In the genomic region with DNA sequence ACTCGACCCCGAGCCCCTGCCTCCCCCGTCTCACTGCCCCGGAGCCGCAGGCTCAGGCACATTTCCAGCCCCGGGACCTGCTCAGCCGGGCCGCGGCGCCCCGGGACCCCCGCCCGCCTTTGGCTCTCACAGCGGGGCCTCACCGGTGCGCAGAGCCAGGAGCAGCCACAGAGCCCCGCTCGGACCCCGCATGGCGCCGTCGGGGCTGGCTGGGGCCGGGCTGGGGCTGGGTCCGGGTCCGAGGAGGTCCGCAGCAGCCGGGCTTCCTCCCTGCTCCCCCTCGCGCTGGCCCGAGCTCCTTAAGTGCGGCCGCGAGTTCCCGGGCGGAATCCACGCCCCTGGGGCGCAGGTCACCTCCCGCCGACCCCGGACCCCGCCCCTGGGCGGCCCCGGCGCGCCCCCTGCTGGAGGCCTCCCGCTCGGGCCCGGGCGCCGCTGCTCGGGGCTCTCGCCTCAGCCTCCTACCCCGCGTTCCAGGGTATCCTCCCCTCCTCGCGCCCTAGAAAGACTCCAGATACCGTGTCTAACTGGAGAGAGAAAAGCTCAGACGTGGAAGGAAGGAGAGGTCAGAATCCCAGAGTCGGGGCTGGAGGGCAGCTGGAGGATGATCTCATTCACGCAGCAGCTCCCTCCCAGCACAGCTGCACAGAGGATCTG, we compare ENCODE assay signal across 8 cellular contexts. TPM values are rescaled to one million over a fixed set of nuclear protein-coding genes. Genes with fewer than 3 reads are reported as not detected.
A peak's percentile ranks its signal among the peaks of the same experiment; 100 is the strongest.
DNase-seq lines count a peak whose midpoint lies in the region; ATAC-seq and TF ChIP-seq lines count a peak whose summit lies in the region.

A gene (minus strand): TSS at position 307 of the 657 bp plus-strand sequence. CDS start 115 bp downstream, at position 192.

- TF ChIP-seq POLR2A in GM18505 (IDR thresholded peaks at IDR 0.05; ENCODE audit: borderline replicate concordance, extremely low read depth, insufficient read depth, insufficient read length) = peak; percentile 51

- ATAC-seq in GM18505 (IDR thresholded peaks at IDR 0.05; ENCODE audit: unreplicated experiment) (peak; percentile 73), HG03045 (IDR thresholded peaks at IDR 0.05; ENCODE audit: unreplicated experiment) (peak; percentile 86)

- DNase-seq in A172 (ENCODE audit: low spot score) (peak; percentile 49), NCI-H510A (lab: John Stamatoyannopoulos, UW) (peak; percentile 46), epidermal melanocyte (ENCODE audit: insufficient read length, low spot score) (peak; percentile 90), myocyte (ENCODE audit: low read depth) (peak; percentile 65)
- peak; percentile 92 for DNase-seq in activated CD8-positive, alpha-beta memory T cell treated with anti-CD3 and anti-CD28 coated beads for 24 hours
- DNase-seq in stimulated activated naive CD4-positive, alpha-beta T cell (lab: John Stamatoyannopoulos, UW) = peak; percentile 29 to 73 (median 62)

RNA-seq across cellular contexts. Expression of the gene that starts here (rescaled TPM):
- 57.4 and 67.1 TPM in 2 replicates for total RNA-seq in A172 (2014; rRNA removed; shearing (Covaris generic))
- 3.1 and 3.7 TPM in 2 replicates for total RNA-seq in myocyte
- 1.9 TPM for polyA plus RNA-seq in myocyte (2012)

Comparison
In these comparisons a context has a peak if more than half of its experiments do, and no peak if none do; other contexts are left out.
1. Peak in every context shown above with its lines: DNase-seq and ATAC-seq.
2. RNA of the gene that starts here (total RNA-seq): 57.4 to 67.1 TPM in A172; 3.1 to 3.7 TPM in myocyte; every median in the first group is over 10 times any median in the second.